In genomic region chr9:95822583-95823431, GRCh38 we compare ENCODE assay signal across 8 cellular contexts. TPM values are rescaled to one million over a fixed set of nuclear protein-coding genes. Genes with fewer than 3 reads are reported as not detected.
DNase-seq lines count a peak whose midpoint lies in the region; ATAC-seq and TF ChIP-seq lines count a peak whose summit lies in the region.

No MANE protein-coding gene starts in this region.

- peaks cover 0 to 8% (median 0%) of the 10 kb centered on the region in 3 donors for H3K36me3 ChIP-seq in tibial artery

- ATAC-seq in GM18505 (IDR thresholded peaks at IDR 0.05; ENCODE audit: unreplicated experiment) (peak; percentile 90), GM21786 (IDR thresholded peaks at IDR 0.05; ENCODE audit: unreplicated experiment) (peak; percentile 93)

- no peak for TF ChIP-seq POLR2A in GM18505 (IDR thresholded peaks at IDR 0.05; ENCODE audit: borderline replicate concordance, extremely low read depth, insufficient read depth, insufficient read length)

- no peaks in the 10 kb centered on the region for H3K9me3 ChIP-seq in tibial artery

- DNase-seq in LoVo (ENCODE audit: low spot score) (peak; percentile 73), dermis blood vessel endothelial cell (peak; percentile 64), tibial artery (no peak), NOMO-1 treated with dmso at 0.1 percent for 144 hours (lab: John Stamatoyannopoulos, UW; ENCODE audit: unreplicated experiment) (no peak), inferior parietal cortex (ENCODE audit: extremely low spot score) (no peak)
- no peak for DNase-seq in activated effector memory CD4-positive, alpha-beta T cell treated with anti-CD3 and anti-CD28 coated beads, Interleukin-2, amount 50 U/mL, for 16 hours

- no peak overlapping the region for H3K4me3 ChIP-seq in tibial artery

- intact Hi-C loops in tibial artery (cut with DNase I; ENCODE audit: low total_unique reads) = no loop called here

- H3K27ac ChIP-seq in tibial artery = peak overlapping the region; percentile 34 to 57

- H3K4me1 ChIP-seq in tibial artery = peaks cover 0 to 16% (median 10%) of the 10 kb centered on the region in 4 donors

- no peaks in the 10 kb centered on the region for H3K27me3 ChIP-seq in tibial artery

- no peak for TF ChIP-seq CTCF in tibial artery (IDR thresholded peaks at IDR 0.05)

RNA-seq across cellular contexts. Expression of gene ERCC6L2, which starts 52.7 kb away (rescaled TPM):
- total RNA-seq in dermis blood vessel endothelial cell = 70.1 and 77.0 TPM in 2 replicates

Comparison
In these comparisons a context has a peak if more than half of its experiments do, and no peak if none do; other contexts are left out.
1. DNase-seq: peak in LoVo (single experiment) and dermis blood vessel endothelial cell (single experiment); none in tibial artery (0 of 2), NOMO-1 treated with dmso at 0.1 percent for 144 hours (single experiment), inferior parietal cortex (single experiment) and activated effector memory CD4-positive, alpha-beta T cell treated with anti-CD3 and anti-CD28 coated beads, Interleukin-2, amount 50 U/mL, for 16 hours (single experiment).